ENCODE assay signal across 8 cellular contexts in genomic region chr15:89749951-89750559, GRCh38. TPM values are rescaled to one million over a fixed set of nuclear protein-coding genes. Genes with fewer than 3 reads are reported as not detected.
A peak's percentile ranks its signal among the peaks of the same experiment; 100 is the strongest.
DNase-seq lines count a peak whose midpoint lies in the region; ATAC-seq, FAIRE-seq and TF ChIP-seq lines count a peak whose summit lies in the region.

No MANE protein-coding gene starts in this region.

- intact Hi-C loops in MCF 10A (cut with micrococcal nuclease): no loop called here
- intact Hi-C loops in uterus (cut with DNase I; ENCODE audit: low total_unique reads): no loop called here

- no peak for TF ChIP-seq CTCF in A549 (IDR thresholded peaks at IDR 0.05)
- no peak for TF ChIP-seq CTCF in NB4 (IDR thresholded peaks at IDR 0.05; ENCODE audit: low read depth, low read length)
- TF ChIP-seq CTCF in MCF 10A (IDR thresholded peaks at IDR 0.05; ENCODE audit: unreplicated experiment): no peak
- no peak for TF ChIP-seq CTCF in uterus (IDR thresholded peaks at IDR 0.05)

- H3K79me2 ChIP-seq in mesendoderm (ENCODE audit: control insufficient read depth, insufficient read depth, low read length): peaks cover 13% of the 10 kb centered on the region

- H3K36me3 Mint-ChIP-seq in MCF 10A (ENCODE audit: insufficient read depth, unreplicated experiment): no peaks in the 10 kb centered on the region

- peak overlapping the region; percentile 81 to 91 for H3K27ac ChIP-seq in A549
- H3K27ac ChIP-seq in mesendoderm (ENCODE audit: low read depth, low read length): no peak overlapping the region
- peak overlapping the region in 1 of 2 donors; percentile 48 for H3K27ac ChIP-seq in uterus

- peak overlapping the region; percentile 88 for H3K9ac ChIP-seq in mesendoderm (ENCODE audit: low read length)

- H3K4me2 ChIP-seq in A549 (peak overlapping the region; percentile 93), mesendoderm (ENCODE audit: low read length) (peak overlapping the region; percentile 77)

- peak overlapping the region; percentile 95 for H3K56ac ChIP-seq in mesendoderm (ENCODE audit: low read length)

- no peak overlapping the region for H2BK15ac ChIP-seq in mesendoderm (replicated peaks; ENCODE audit: low read depth)

- no peaks in the 10 kb centered on the region for H3K27me3 Mint-ChIP-seq in MCF 10A (ENCODE audit: insufficient read depth, unreplicated experiment)

- POLR2A ChIA-PET in A549 (lab: Yijun Ruan, JAX): interaction anchor here (0.6 to 1.7 kb wide), 10 partner anchors 10 to 248 kb away, joined by 3 to 9 read pairs (median 4); partner anchors contain the start of genes AP3S2 and TICRR
- POLR2A ChIA-PET in MCF 10A (lab: Yijun Ruan, JAX): interaction anchor here (0.8 to 2.9 kb wide), 3 partner anchors 126 to 144 kb away, joined by 3 to 10 read pairs (median 3); no protein-coding TSS in a partner anchor

- H4K8ac ChIP-seq in mesendoderm (ENCODE audit: low read depth, low read length): no peak overlapping the region

- peak overlapping the region; percentile 60 for H3K4me3 ChIP-seq in A549
- peak overlapping the region; percentile 32 for H3K4me3 ChIP-seq in NB4 (ENCODE audit: low read depth, low read length)
- peak overlapping the region; percentile 53 for H3K4me3 ChIP-seq in mesendoderm (ENCODE audit: low read length)
- peak overlapping the region; percentile 35 to 73 for H3K4me3 ChIP-seq in uterus

- H3K9me3 ChIP-seq in A549 (no peaks in the 10 kb centered on the region), uterus (no peaks in the 10 kb centered on the region)

- H3K27me3 ChIP-seq in mesendoderm (ENCODE audit: insufficient read depth, low read length, poor library complexity): peaks cover 8% of the 10 kb centered on the region
- H3K27me3 ChIP-seq in uterus: peaks cover 0 to 7% of the 10 kb centered on the region in 2 donors

- no peak for TF ChIP-seq RAD21 in A549 (conservative IDR thresholded peaks at IDR 0.05 in 1 of 2, IDR thresholded peaks at IDR 0.05 in 1 of 2)

- H3K27ac Mint-ChIP-seq in MCF 10A (ENCODE audit: low read depth, unreplicated experiment): no peak overlapping the region

- no peak for TF ChIP-seq POLR2A in A549 (IDR thresholded peaks at IDR 0.05; ENCODE audit: low read length)
- no peak for TF ChIP-seq POLR2A in NB4 (IDR thresholded peaks at IDR 0.05; ENCODE audit: extremely low read depth, insufficient read length)
- TF ChIP-seq POLR2A in uterus (IDR thresholded peaks at IDR 0.05): no peak

- H3K18ac ChIP-seq in mesendoderm (ENCODE audit: low read length): peak overlapping the region; percentile 53

- no TSS peak for BruUV-seq in MCF 10A (replicated peaks; lab: Mats Ljungman, UMichigan)

- CTCF ChIA-PET in A549 (lab: Yijun Ruan, JAX): interaction anchor here (0.7 to 17.7 kb wide), 22 partner anchors 9 to 471 kb away, joined by 3 to 491 read pairs (median 4); partner anchors contain the start of genes AP3S2 and MESP2
- CTCF ChIA-PET in MCF 10A (lab: Yijun Ruan, JAX): interaction anchor here (0.5 to 3.7 kb wide), 10 partner anchors 10 to 373 kb away, joined by 3 to 24 read pairs (median 4); no protein-coding TSS in a partner anchor

- peaks cover 6% of the 10 kb centered on the region for H3K4me1 Mint-ChIP-seq in MCF 10A (ENCODE audit: insufficient read depth, unreplicated experiment)

- H3K79me1 ChIP-seq in mesendoderm (ENCODE audit: low read length): peaks cover 2% of the 10 kb centered on the region

- WGBS in A549 (ENCODE audit: missing lambda C conversion rate): 75% methylated on average over 24 of the region's 41 CpGs
- no CpG with 5 or more reads among the region's 41 CpGs for WGBS in mesendoderm (ENCODE audit: extremely low coverage, insufficient coverage, low lambda C conversion rate)

- H3K4me1 ChIP-seq in A549 (peaks cover 18% of the 10 kb centered on the region), mesendoderm (ENCODE audit: control insufficient read depth, low read depth, low read length) (peaks cover 11% of the 10 kb centered on the region), uterus (peaks cover 0 to 7% of the 10 kb centered on the region in 2 donors)

- peak overlapping the region; percentile 49 for H3K4me3 Mint-ChIP-seq in MCF 10A (ENCODE audit: unreplicated experiment)

- H2BK120ac ChIP-seq in mesendoderm (ENCODE audit: low read depth, low read length): no peak overlapping the region

- H2BK5ac ChIP-seq in mesendoderm (ENCODE audit: low read length): peak overlapping the region; percentile 38

- TF ChIP-seq EP300 in A549 (IDR thresholded peaks at IDR 0.05): no peak

- H3K4ac ChIP-seq in mesendoderm (ENCODE audit: low read depth, low read length): no peak overlapping the region

- FAIRE-seq in A549 (lab: Jason Lieb, UNC): no peak

- no peaks in the 10 kb centered on the region for H3K36me3 ChIP-seq in mesendoderm (ENCODE audit: control insufficient read depth, insufficient read depth, low read length)
- no peaks in the 10 kb centered on the region for H3K36me3 ChIP-seq in uterus

- ATAC-seq in A549 (peak; percentile 15 to 31), GM18868 (IDR thresholded peaks at IDR 0.05; ENCODE audit: unreplicated experiment) (peak; percentile 5)

- peak overlapping the region; percentile 83 for H3K23ac ChIP-seq in mesendoderm (ENCODE audit: low read length)

- H2AK5ac ChIP-seq in mesendoderm (ENCODE audit: low read length): no peak overlapping the region

- H3K9me3 Mint-ChIP-seq in MCF 10A (ENCODE audit: unreplicated experiment): no peaks in the 10 kb centered on the region

- DNase-seq in A549 (ENCODE audit: low read depth in 1 of 2, low spot score in 1 of 2) (no peak), NB4 (ENCODE audit: low read depth) (peak; percentile 25), MCF 10A (ENCODE audit: unreplicated experiment) (no peak), mesendoderm (no peak), uterus (no peak), DMS114 treated with DMSO at 0.1 percent for 48 hours (lab: John Stamatoyannopoulos, UW; ENCODE audit: unreplicated experiment) (no peak), glomerular visceral epithelial cell (ENCODE audit: extremely low spot score) (no peak)

- H4K5ac ChIP-seq in mesendoderm (ENCODE audit: low read length): no peak overlapping the region

TF ChIP-seq in A549, 52 proteins besides CTCF, POLR2A, EP300 and RAD21 (continues in another document):
- TF ChIP-seq FOXS1 (CRISPR knock-in tag; IDR thresholded peaks at IDR 0.05): no peak
- TF ChIP-seq, protein P1, sequence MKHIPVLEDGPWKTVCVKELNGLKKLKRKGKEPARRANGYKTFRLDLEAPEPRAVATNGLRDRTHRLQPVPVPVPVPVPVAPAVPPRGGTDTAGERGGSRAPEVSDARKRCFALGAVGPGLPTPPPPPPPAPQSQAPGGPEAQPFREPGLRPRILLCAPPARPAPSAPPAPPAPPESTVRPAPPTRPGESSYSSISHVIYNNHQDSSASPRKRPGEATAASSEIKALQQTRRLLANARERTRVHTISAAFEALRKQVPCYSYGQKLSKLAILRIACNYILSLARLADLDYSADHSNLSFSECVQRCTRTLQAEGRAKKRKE (CRISPR knock-in tag; IDR thresholded peaks at IDR 0.05; ENCODE audit: low read depth): no peak
- no peak for TF ChIP-seq CHD4 (IDR thresholded peaks at IDR 0.05; ENCODE audit: borderline replicate concordance)
- no peak for TF ChIP-seq HOXB13 (CRISPR knock-in tag; IDR thresholded peaks at IDR 0.05; ENCODE audit: low read depth)
- TF ChIP-seq FOSL2 (IDR thresholded peaks at IDR 0.05): no peak
- TF ChIP-seq FOSL2 (CRISPR knock-in tag; IDR thresholded peaks at IDR 0.05): no peak

RNA-seq across cellular contexts. Expression of gene MESP1, which starts 1.0 kb away (rescaled TPM):
- polyA plus RNA-seq in A549 (2011; rRNA removed) (1.2 and 1.7 TPM in 2 replicates), A549 (2017; fragmentation: RNase III; extraction: RNeasy Plus Mini Kit Qiagen cat#74134 plus additional on column Dnase treatment) (2.3 to 2.8 TPM (median 2.7 TPM) in 3 replicates)
- 4.9 and 5.6 TPM in 2 replicates for polyA plus RNA-seq in A549 (2012; cell fraction: cytosol; rRNA removed)
- 3.3 and 4.5 TPM in 2 replicates for polyA plus RNA-seq in A549 (2012; cell fraction: nucleus; rRNA removed)
- polyA minus RNA-seq in A549 (2011; rRNA and poly(A)+ RNA removed): 0.29 and 0.88 TPM in 2 replicates
- total RNA-seq in MCF 10A (2022) (0.58 and 1.6 TPM in 2 replicates), uterus (1 to 10 TPM in 3 of 4 donors, not detected in 1; 1.0 to 6.5 (median 2.7) TPM)
- 0.65 TPM for polyA plus RNA-seq in mesendoderm (2013, experiment 1 of 2)
- polyA plus RNA-seq in mesendoderm (2013, experiment 2 of 2): 0.43 TPM

RNA-seq across cellular contexts. Expression of gene MESP2, which starts 26.1 kb away (rescaled TPM):
- polyA plus RNA-seq in A549 (2011; rRNA removed): 0.22 and 0.24 TPM in 2 replicates
- 0.18 and 0.29 TPM in 2 replicates for polyA plus RNA-seq in A549 (2012; cell fraction: cytosol; rRNA removed)
- 0.16 and 0.54 TPM in 2 replicates for polyA plus RNA-seq in A549 (2012; cell fraction: nucleus; rRNA removed)
- 0.50 to 0.57 TPM (median 0.53 TPM) in 3 replicates for polyA plus RNA-seq in A549 (2017; fragmentation: RNase III; extraction: RNeasy Plus Mini Kit Qiagen cat#74134 plus additional on column Dnase treatment)
- polyA minus RNA-seq in A549 (2011; rRNA and poly(A)+ RNA removed): not detected in 2 replicates
- not detected in 2 replicates for total RNA-seq in MCF 10A (2022)
- polyA plus RNA-seq in mesendoderm (2013, experiment 1 of 2): 0.56 TPM
- 0.38 TPM for polyA plus RNA-seq in mesendoderm (2013, experiment 2 of 2)
- total RNA-seq in uterus: under 1 TPM in 1 of 4 donors, not detected in 3; 0.21 TPM

RNA-seq across cellular contexts. Expression of gene WDR93, which starts 59.4 kb away (rescaled TPM):
- 0.26 and 0.38 TPM in 2 replicates for polyA plus RNA-seq in A549 (2011; rRNA removed)
- 0.09 and 0.12 TPM in 2 replicates for polyA plus RNA-seq in A549 (2012; cell fraction: cytosol; rRNA removed)
- 0.06 and 0.07 TPM in 2 replicates for polyA plus RNA-seq in A549 (2012; cell fraction: nucleus; rRNA removed)
- 0.10 to 0.16 TPM (median 0.12 TPM) in 3 replicates for polyA plus RNA-seq in A549 (2017; fragmentation: RNase III; extraction: RNeasy Plus Mini Kit Qiagen cat#74134 plus additional on column Dnase treatment)
- 0.19 and 0.29 TPM in 2 replicates for polyA minus RNA-seq in A549 (2011; rRNA and poly(A)+ RNA removed)
- total RNA-seq in MCF 10A (2022): 0.33 and 0.47 TPM in 2 replicates
- 0.03 TPM for polyA plus RNA-seq in mesendoderm (2013, experiment 1 of 2)
- not detected for polyA plus RNA-seq in mesendoderm (2013, experiment 2 of 2)
- 1 to 10 TPM in 1 of 4 donors, not detected in 3; 1.5 TPM for total RNA-seq in uterus

RNA-seq across cellular contexts. Expression of gene PEX11A, which starts 59.5 kb away (rescaled TPM):
- polyA plus RNA-seq in A549 (2011; rRNA removed) (8.1 and 11.3 TPM in 2 replicates), A549 (2017; fragmentation: RNase III; extraction: RNeasy Plus Mini Kit Qiagen cat#74134 plus additional on column Dnase treatment) (5.2 to 6.3 TPM (median 6.0 TPM) in 3 replicates)
- 3.2 TPM in 2 replicates for polyA plus RNA-seq in A549 (2012; cell fraction: cytosol; rRNA removed)
- polyA plus RNA-seq in A549 (2012; cell fraction: nucleus; rRNA removed): 1.7 and 2.0 TPM in 2 replicates
- 6.7 and 10.0 TPM in 2 replicates for polyA minus RNA-seq in A549 (2011; rRNA and poly(A)+ RNA removed)
- total RNA-seq in MCF 10A (2022) (3.4 and 3.9 TPM in 2 replicates), uterus (10 to 100 TPM in 2 of 4 donors, 1 to 10 TPM in 2; 1.5 to 16.2 (median 8.7) TPM)
- 0.72 TPM for polyA plus RNA-seq in mesendoderm (2013, experiment 1 of 2)
- 0.90 TPM for polyA plus RNA-seq in mesendoderm (2013, experiment 2 of 2)
